17 cellular contexts compared by ENCODE assay signal in the genomic region with DNA sequence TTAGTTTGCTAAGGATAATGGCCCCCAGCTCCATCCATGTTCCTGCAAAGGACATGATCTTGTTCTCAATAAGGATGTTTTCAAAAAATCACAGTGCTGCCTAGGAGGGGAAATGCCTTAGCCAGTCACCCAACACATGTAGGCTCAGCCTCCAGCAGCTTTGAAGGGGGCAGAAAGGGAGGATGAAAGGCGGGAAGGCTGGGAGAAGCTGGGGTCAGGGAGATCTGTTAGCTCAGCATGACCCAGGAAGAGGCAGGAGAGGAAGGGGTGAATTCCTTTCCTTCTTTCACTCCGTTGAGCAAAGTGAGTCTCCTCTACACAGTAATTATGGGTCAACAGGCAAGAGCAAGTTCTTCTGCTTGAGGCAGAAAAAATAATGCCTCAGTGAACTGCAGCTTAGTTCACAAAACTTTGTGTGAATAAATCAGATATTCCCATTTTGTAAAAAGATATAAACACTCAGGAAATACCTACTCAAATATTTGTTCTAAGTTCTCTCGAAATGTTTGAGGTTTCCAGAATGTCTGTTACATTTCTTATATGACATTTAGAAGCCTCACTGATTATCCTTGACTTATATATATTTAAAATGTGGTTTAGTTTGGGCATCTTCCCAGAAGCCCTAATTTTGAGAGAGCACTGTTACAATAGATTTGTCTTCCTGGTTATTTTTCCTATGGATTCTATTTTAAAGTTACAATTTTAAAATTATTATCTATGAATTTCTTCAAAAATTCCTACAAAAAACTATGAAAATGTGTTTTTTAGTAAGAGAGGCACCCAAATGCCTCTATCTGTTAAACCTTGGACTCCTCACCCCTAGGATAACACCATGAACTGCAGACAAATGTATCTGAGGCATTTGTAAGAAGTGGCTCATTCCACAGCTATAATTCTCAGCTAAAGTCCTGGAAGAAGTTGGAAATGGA.
"Had no signal": no experiment of that assay in that cellular context is flagged by ENCODE, and none has a peak within 500 bp of the region (broad histone marks: within the 10 kb centered on the region; RNA-seq: fewer than 3 reads in every experiment).

No MANE protein-coding gene starts in this region.

- H3K4me3 Mint-ChIP-seq: activated CD4-positive, alpha-beta memory T cell treated with anti-CD3 and anti-CD28 coated beads for 36 hours; activated naive CD8-positive, alpha-beta T cell treated with anti-CD3 and anti-CD28 coated beads for 36 hours; activated T-cell treated with anti-CD3 and anti-CD28 coated beads, Interleukin-2, amount 50 U/mL, for 72 hours; memory B cell; stimulated activated naive CD8-positive, alpha-beta T cell treated with anti-CD3 and anti-CD28 coated beads, Interleukin-15, Interleukin-2, amounts not matched to agents 100 ng/mL and 50 ng/mL, for 24 hours had no signal

- H3K9me3 Mint-ChIP-seq: activated CD4-positive, alpha-beta memory T cell treated with anti-CD3 and anti-CD28 coated beads for 36 hours; activated naive CD8-positive, alpha-beta T cell treated with anti-CD3 and anti-CD28 coated beads for 36 hours; activated T-cell treated with anti-CD3 and anti-CD28 coated beads, Interleukin-2, amount 50 U/mL, for 72 hours; memory B cell had no signal

- H3K27ac ChIP-seq: colonic mucosa, left ventricle myocardium inferior, right lobe of liver, SJCRH30, testis had no signal

- H3K27me3 ChIP-seq: colonic mucosa, right lobe of liver, SJCRH30, testis had no signal

- H3K4me1 Mint-ChIP-seq: activated naive CD8-positive, alpha-beta T cell treated with anti-CD3 and anti-CD28 coated beads for 36 hours; memory B cell had no signal

- H3K36me3 Mint-ChIP-seq: activated CD4-positive, alpha-beta memory T cell treated with anti-CD3 and anti-CD28 coated beads for 36 hours; activated naive CD8-positive, alpha-beta T cell treated with anti-CD3 and anti-CD28 coated beads for 36 hours; memory B cell had no signal

- H3K27ac Mint-ChIP-seq: activated CD4-positive, alpha-beta memory T cell treated with anti-CD3 and anti-CD28 coated beads for 36 hours; activated naive CD8-positive, alpha-beta T cell treated with anti-CD3 and anti-CD28 coated beads for 36 hours; activated T-cell treated with anti-CD3 and anti-CD28 coated beads, Interleukin-2, amount 50 U/mL, for 72 hours; memory B cell; stimulated activated naive CD8-positive, alpha-beta T cell treated with anti-CD3 and anti-CD28 coated beads, Interleukin-15, Interleukin-2, amounts not matched to agents 100 ng/mL and 50 ng/mL, for 24 hours had no signal

- ATAC-seq: activated T-cell treated with anti-CD3 and anti-CD28 coated beads, Interleukin-2, amount 50 U/mL, for 72 hours; right lobe of liver had no signal

- H3K9me3 ChIP-seq: colonic mucosa, right lobe of liver, SJCRH30, testis had no signal

- DNase-seq: activated CD4-positive, alpha-beta memory T cell treated with anti-CD3 and anti-CD28 coated beads for 36 hours; activated CD4-positive, CD25-positive, alpha-beta regulatory T cell treated with anti-CD3 and anti-CD28 coated beads, Interleukin-2, amount 50 U/mL, for 72 hours; activated gamma-delta T cell treated with Interleukin-2 at 50 U/mL for 16 hours; activated naive CD8-positive, alpha-beta T cell treated with anti-CD3 and anti-CD28 coated beads for 36 hours; activated T-cell treated with anti-CD3 and anti-CD28 coated beads, Interleukin-2, amount 50 U/mL, for 72 hours; aorta; colonic mucosa; effector CD4-positive, alpha-beta T cell; hypothalamus; left ventricle myocardium inferior; right lobe of liver; SJCRH30; stimulated activated CD4-positive, alpha-beta T cell treated with anti-CD3 and anti-CD28 coated beads, Interleukin-15, amount 100 ng/mL, for 24 hours; stimulated activated CD4-positive, alpha-beta T cell treated with anti-CD3 and anti-CD28 coated beads, Interleukin-4, amount 100 ng/mL, for 24 hours; testis had no signal

- H3K4me3 ChIP-seq: colonic mucosa, left ventricle myocardium inferior, right lobe of liver, SJCRH30, testis had no signal

- H3K4me1 ChIP-seq: colonic mucosa, left ventricle myocardium inferior, right lobe of liver, SJCRH30, testis had no signal

- H3K36me3 ChIP-seq: colonic mucosa, left ventricle myocardium inferior, right lobe of liver, SJCRH30 had no signal
